Comparison of ENCODE assay signal across 8 cellular contexts in genomic region chr3:58237940-58238681, GRCh38.
DNase-seq lines count a peak whose midpoint lies in the region; TF ChIP-seq lines count a peak whose summit lies in the region.

No MANE protein-coding gene starts in this region.

- peak overlapping the region; percentile 39 for H3K9ac ChIP-seq in muscle layer of colon (ENCODE audit: low read length)

- in situ Hi-C loops in HAP-1 (cut with MboI; ENCODE audit: low sequenced_read_pairs), result no loop called here

- no peaks in the 10 kb centered on the region for H3K9me3 ChIP-seq in HAP-1
- H3K9me3 ChIP-seq in muscle layer of colon (ENCODE audit: low read length), result no peaks in the 10 kb centered on the region

- no peak for TF ChIP-seq POLR2A in erythroblast (IDR thresholded peaks at IDR 0.05; ENCODE audit: low read length)

- DNase-seq in GM12865 (ENCODE audit: low read depth) (peak; percentile 46), HAP-1 (ENCODE audit: low spot score in 2 of 2) (peak; percentile 18 to 53), NCI-H69 (lab: John Stamatoyannopoulos, UW) (peak; percentile 58), erythroblast (lab: John Stamatoyannopoulos, UW) (peak; percentile 78 to 81), inferior parietal cortex (ENCODE audit: extremely low spot score) (no peak)
- DNase-seq in activated CD8-positive, alpha-beta memory T cell treated with anti-CD3 and anti-CD28 coated beads, Interleukin-2, amount 50 U/mL, for 1 hour (ENCODE audit: extremely low read depth), result peak; percentile 19
- peak; percentile 24 to 74 (median 56) for DNase-seq in stimulated activated naive CD4-positive, alpha-beta T cell (lab: John Stamatoyannopoulos, UW)

- H3K4me3 ChIP-seq in GM12865 (ENCODE audit: low read depth, low read length) (peak overlapping the region; percentile 98), HAP-1 (peak overlapping the region; percentile 84), muscle layer of colon (ENCODE audit: low read depth in 1 of 2, low read length in 2 of 2) (peak overlapping the region; percentile 57 to 88)

- no peak for TF ChIP-seq CTCF in GM12865 (IDR thresholded peaks at IDR 0.05; ENCODE audit: insufficient read depth, low read depth, low read length, missing control alignments)

- no peaks in the 10 kb centered on the region for H3K27me3 ChIP-seq in HAP-1 (ENCODE audit: low read depth)
- no peaks in the 10 kb centered on the region for H3K27me3 ChIP-seq in muscle layer of colon (ENCODE audit: control insufficient read depth in 1 of 2, insufficient read depth in 2 of 2, low read length in 2 of 2)

- peaks cover 10% of the 10 kb centered on the region for H3K4me1 ChIP-seq in HAP-1
- peaks cover 30% of the 10 kb centered on the region for H3K4me1 ChIP-seq in muscle layer of colon (ENCODE audit: insufficient read depth, low read length)

- peak overlapping the region; percentile 89 for H3K27ac ChIP-seq in muscle layer of colon (ENCODE audit: low read depth, low read length)

- H3K36me3 ChIP-seq in HAP-1 (replicated peaks) (no peaks in the 10 kb centered on the region), muscle layer of colon (ENCODE audit: insufficient read depth, low read length) (no peaks in the 10 kb centered on the region)
